ENCODE assay signal across 19 cellular contexts in the genomic region with DNA sequence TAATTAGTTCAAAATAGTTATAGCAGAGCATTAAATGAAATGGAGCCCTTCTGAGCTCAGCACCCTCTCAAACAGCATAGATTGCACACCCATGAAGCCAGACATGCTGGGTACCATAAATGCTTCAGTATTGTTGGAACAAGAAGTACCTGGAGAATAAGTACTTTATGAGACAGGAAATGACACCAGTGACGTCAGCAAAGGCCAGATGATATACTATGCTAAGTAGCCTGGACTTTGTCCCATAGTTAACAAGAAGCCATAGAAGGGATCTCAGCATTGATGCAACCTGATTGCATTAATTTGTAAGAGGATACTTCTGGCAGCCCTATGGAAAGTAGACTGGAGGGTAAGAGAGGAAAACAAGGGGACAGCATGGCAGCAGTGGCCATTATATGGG. TPM values are rescaled to one million over a fixed set of nuclear protein-coding genes. Genes with fewer than 3 reads are reported as not detected.
DNase-seq lines count a peak whose midpoint lies in the region; ATAC-seq, FAIRE-seq and TF ChIP-seq lines count a peak whose summit lies in the region.
"Had no signal": no experiment of that assay in that cellular context is flagged by ENCODE, and none has a peak within 500 bp of the region (broad histone marks: within the 10 kb centered on the region; RNA-seq: fewer than 3 reads in every experiment).

No MANE protein-coding gene starts in this region.

- ATAC-seq in K562 (peak; percentile 55), esophagus mucosa (no peak), GM21528 (IDR thresholded peaks at IDR 0.05; ENCODE audit: low FRiP score, unreplicated experiment) (no peak)

- no peak for TF ChIP-seq EP300 in K562 (IDR thresholded peaks at IDR 0.05; ENCODE audit: low read length)

- intact Hi-C loops in K562 (cut with micrococcal nuclease) = no loop called here

- H3K36me3 ChIP-seq in K562 (ENCODE audit: control insufficient read depth, insufficient read depth, low read length) (no peaks in the 10 kb centered on the region), mucosa of rectum (ENCODE audit: control insufficient read depth in 2 of 2, insufficient read depth in 2 of 2, low read length in 2 of 2) (no peaks in the 10 kb centered on the region)

- TF ChIP-seq POLR2A in K562 (conservative IDR thresholded peaks at IDR 0.05) = no peak

- H3K9me1 ChIP-seq in K562 (ENCODE audit: control insufficient read depth, insufficient read depth, low read length) = no peaks in the 10 kb centered on the region

- no peaks in the 10 kb centered on the region for H3K4me1 ChIP-seq in K562 (replicated peaks in 1 of 2; ENCODE audit: control insufficient read depth in 2 of 2, insufficient read depth in 2 of 2, low read length in 2 of 2)
- H3K4me1 ChIP-seq in mucosa of rectum (ENCODE audit: control insufficient read depth in 2 of 2, insufficient read depth in 2 of 2, low read length in 2 of 2) = peaks cover 8 to 10% of the 10 kb centered on the region in 2 donors

- H3K4me3 ChIP-seq in K562 (no peak overlapping the region), mucosa of rectum (ENCODE audit: low read length in 2 of 2) (peak overlapping the region in 1 of 2 donors; percentile 22)

- H3K9me3 ChIP-seq in K562 (replicated peaks; ENCODE audit: control insufficient read depth, insufficient read depth, low read depth, low read length) = no peaks in the 10 kb centered on the region
- H3K9me3 ChIP-seq in mucosa of rectum (ENCODE audit: control insufficient read depth in 2 of 2, low read length in 2 of 2) = no peaks in the 10 kb centered on the region

- peak overlapping the region; percentile 55 for H2AFZ ChIP-seq in K562 (ENCODE audit: low read depth, low read length)

- in situ Hi-C loops in K562 (cut with MboI) = no loop called here

- H3K79me2 ChIP-seq in K562 (ENCODE audit: control insufficient read depth, insufficient read depth, low read length) = no peaks in the 10 kb centered on the region

- H3K27ac ChIP-seq in K562 (ENCODE audit: extremely low read depth, low read depth, low read length) (no peak overlapping the region), mucosa of rectum (ENCODE audit: low read depth in 2 of 2, low read length in 2 of 2) (peak overlapping the region; percentile 71 to 79)
- H3K27ac ChIP-seq: 22Rv1 had no signal

- no peaks in the 10 kb centered on the region for H3K27me3 ChIP-seq in K562 (ENCODE audit: control insufficient read depth in 2 of 2, insufficient read depth in 2 of 2, low read length in 2 of 2)
- H3K27me3 ChIP-seq in mucosa of rectum (ENCODE audit: control insufficient read depth in 2 of 2, insufficient read depth in 2 of 2, low read length in 2 of 2) = no peaks in the 10 kb centered on the region

- CTCF ChIA-PET in K562 (lab: Yijun Ruan, JAX; ENCODE audit: low intra/inter-chr PET ratio) = no interaction called here

- 29% methylated on average over 1 of the region's 1 CpG for WGBS in K562 (ENCODE audit: insufficient coverage, low coverage, missing lambda C conversion rate)

- BruUV-seq in K562 (replicated peaks; lab: Mats Ljungman, UMichigan) = no TSS peak

- no peak for TF ChIP-seq RAD21 in K562 (CRISPR knock-in tag; conservative IDR thresholded peaks at IDR 0.05 in 1 of 2, IDR thresholded peaks at IDR 0.05 in 1 of 2)

- H3K4me2 ChIP-seq in K562 (ENCODE audit: insufficient read depth, low read length) = no peak overlapping the region

- no peak for FAIRE-seq in K562 (lab: Jason Lieb, UNC)
- FAIRE-seq: HTR-8/SVneo had no signal

- DNase-seq in DMS 273 (lab: John Stamatoyannopoulos, UW; ENCODE audit: unreplicated experiment) (peak; percentile 13), DMS 273 treated with DMSO at 0.1 percent for 48 hours (lab: John Stamatoyannopoulos, UW) (no peak), LoVo (ENCODE audit: low spot score) (peak; percentile 26), K562 (ENCODE audit: extremely low read depth in 1 of 4, low spot score in 3 of 4) (no peak), NCI-H82 treated with DMSO at 0.1 percent for 48 hours (lab: John Stamatoyannopoulos, UW; ENCODE audit: unreplicated experiment) (no peak)
- DNase-seq: CD4-positive, CD25-positive, alpha-beta regulatory T cell; DND-41; H9; MV-4-11; NCI-H1417 treated with DMSO at 0.1 percent for 48 hours; NCI-H2029 treated with DMSO at 0.1 percent for 48 hours; NCI-H524; RPMI8226; SIG-M5 had no signal

- POLR2A ChIA-PET in K562 (lab: Yijun Ruan, JAX) = interaction anchor here (0.7 to 2.5 kb wide), 2 partner anchors 17 to 90 kb away, joined by 3 to 15 read pairs; a partner anchor contains a TSS

- H3K9ac ChIP-seq in K562 (ENCODE audit: insufficient read depth in 1 of 2, low read depth in 2 of 2, low read length in 2 of 2) = no peak overlapping the region
- no peak overlapping the region for H3K9ac ChIP-seq in mucosa of rectum (ENCODE audit: low read depth in 1 of 2, low read length in 2 of 2)

- no peaks in the 10 kb centered on the region for H4K20me1 ChIP-seq in K562 (replicated peaks; ENCODE audit: control insufficient read depth, insufficient read depth, low read length)

- no peak for TF ChIP-seq CTCF in K562 (IDR thresholded peaks at IDR 0.05 in 2 of 3, conservative IDR thresholded peaks at IDR 0.05 in 1 of 3; ENCODE audit: insufficient read depth in 2 of 3, low read depth in 1 of 3, low read length in 3 of 3)

TF ChIP-seq in K562, 482 proteins besides CTCF, POLR2A, EP300 and RAD21:
- TF ChIP-seq, protein P1, sequence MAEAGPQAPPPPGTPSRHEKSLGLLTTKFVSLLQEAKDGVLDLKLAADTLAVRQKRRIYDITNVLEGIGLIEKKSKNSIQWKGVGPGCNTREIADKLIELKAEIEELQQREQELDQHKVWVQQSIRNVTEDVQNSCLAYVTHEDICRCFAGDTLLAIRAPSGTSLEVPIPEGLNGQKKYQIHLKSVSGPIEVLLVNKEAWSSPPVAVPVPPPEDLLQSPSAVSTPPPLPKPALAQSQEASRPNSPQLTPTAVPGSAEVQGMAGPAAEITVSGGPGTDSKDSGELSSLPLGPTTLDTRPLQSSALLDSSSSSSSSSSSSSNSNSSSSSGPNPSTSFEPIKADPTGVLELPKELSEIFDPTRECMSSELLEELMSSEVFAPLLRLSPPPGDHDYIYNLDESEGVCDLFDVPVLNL (CRISPR knock-in tag; IDR thresholded peaks at IDR 0.05; ENCODE audit: low read depth) = no peak
- no peak for TF ChIP-seq RFX7 (CRISPR knock-in tag; IDR thresholded peaks at IDR 0.05)
- TF ChIP-seq CREM (IDR thresholded peaks at IDR 0.05; ENCODE audit: low read depth) = peak; percentile 52; the same call in 1 of the 2 replicates
- TF ChIP-seq CREB1 (IDR thresholded peaks at IDR 0.05) = 0 out of 2 replicates have a peak, but pooled peaks have one; percentile 30
- TF ChIP-seq CREB1 (CRISPR knock-in tag; IDR thresholded peaks at IDR 0.05) = no peak
- TF ChIP-seq ATF7 (IDR thresholded peaks at IDR 0.05) = 0 out of 2 replicates have a peak, but pooled peaks have one; percentile 12
- TF ChIP-seq ATF1 (CRISPR knock-in tag; IDR thresholded peaks at IDR 0.05) = no peak
- TF ChIP-seq ATF1 (tag; IDR thresholded peaks at IDR 0.05) = peak; percentile 60; the same call in 1 of the 2 replicates
- TF ChIP-seq, protein P2, sequence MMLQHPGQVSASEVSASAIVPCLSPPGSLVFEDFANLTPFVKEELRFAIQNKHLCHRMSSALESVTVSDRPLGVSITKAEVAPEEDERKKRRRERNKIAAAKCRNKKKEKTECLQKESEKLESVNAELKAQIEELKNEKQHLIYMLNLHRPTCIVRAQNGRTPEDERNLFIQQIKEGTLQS (IDR thresholded peaks at IDR 0.05) = peak; percentile 35; the same call in 1 of the 2 replicates
- TF ChIP-seq, protein P2 (CRISPR knock-in tag; conservative IDR thresholded peaks at IDR 0.05) = no peak
TF ChIP-seq in K562: peak in this region for 5.

RNA-seq across cellular contexts. Expression of a gene that starts 16.3 kb away (rescaled TPM):
- total RNA-seq in K562 (2011; cell fraction: chromatin; rRNA removed; ENCODE audit: low replicate concordance) = 90.8 and 102 TPM in 2 replicates
- 107 and 116 TPM in 2 replicates for total RNA-seq in K562 (2011; cell fraction: nucleolus; rRNA removed)
- total RNA-seq in K562 (2011; cell fraction: nucleoplasm; rRNA removed) = 70.0 and 72.2 TPM in 2 replicates
- total RNA-seq in K562 (2014; rRNA removed) = 124 and 128 TPM in 2 replicates
- total RNA-seq in K562 (2014; rRNA removed; fragmentation: Illumina TruSeq; extraction: Trizol) = 47.2 and 53.9 TPM in 2 replicates
- 35.6 and 36.3 TPM in 2 replicates for total RNA-seq in K562 (2015; rRNA removed; fragmentation: Illumina TruSeq; extraction: Trizol)
- 131 and 156 TPM in 2 replicates for total RNA-seq in K562 (2021)
- 62.1 and 67.7 TPM in 2 replicates for polyA plus RNA-seq in K562 (2011; rRNA removed)
- 70.5 and 81.1 TPM in 2 replicates for polyA plus RNA-seq in K562 (2011; cell fraction: cytosol; rRNA removed)
- polyA plus RNA-seq in K562 (2011; cell fraction: nucleus; rRNA removed) = 121 and 179 TPM in 2 replicates
- 105 and 115 TPM in 2 replicates for polyA plus RNA-seq in K562 (2012)
- polyA plus RNA-seq in K562 (2014; fragmentation: Illumina TruSeq; extraction: Trizol) = 70.7 and 71.9 TPM in 2 replicates
- polyA plus RNA-seq in K562 (2014; fragmentation: Nextera tagmentation; extraction: Ambion mirVana) = 10 to 100 TPM; 21.3 to 22.4 TPM
- polyA plus RNA-seq in K562 (2014; rRNA removed) = 118 and 142 TPM in 2 replicates
- 20.1 and 28.5 TPM in 2 replicates for polyA minus RNA-seq in K562 (2011; rRNA and poly(A)+ RNA removed)
- polyA minus RNA-seq in K562 (2011; cell fraction: cytosol; rRNA and poly(A)+ RNA removed) = 39.4 and 64.1 TPM in 2 replicates
- polyA minus RNA-seq in K562 (2011; cell fraction: nucleus; rRNA and poly(A)+ RNA removed) = 113 and 146 TPM in 2 replicates
- 34.5 TPM for total RNA-seq in esophagus mucosa

Comparison
In these comparisons a context has a peak if more than half of its experiments do, and no peak if none do; other contexts are left out.
1. DNase-seq: peak in DMS 273 (single experiment) and LoVo (single experiment); none in DMS 273 treated with DMSO at 0.1 percent for 48 hours (single experiment), K562 (0 of 4) and NCI-H82 treated with DMSO at 0.1 percent for 48 hours (single experiment).